34 cellular contexts compared by ENCODE assay signal in the genomic region with DNA sequence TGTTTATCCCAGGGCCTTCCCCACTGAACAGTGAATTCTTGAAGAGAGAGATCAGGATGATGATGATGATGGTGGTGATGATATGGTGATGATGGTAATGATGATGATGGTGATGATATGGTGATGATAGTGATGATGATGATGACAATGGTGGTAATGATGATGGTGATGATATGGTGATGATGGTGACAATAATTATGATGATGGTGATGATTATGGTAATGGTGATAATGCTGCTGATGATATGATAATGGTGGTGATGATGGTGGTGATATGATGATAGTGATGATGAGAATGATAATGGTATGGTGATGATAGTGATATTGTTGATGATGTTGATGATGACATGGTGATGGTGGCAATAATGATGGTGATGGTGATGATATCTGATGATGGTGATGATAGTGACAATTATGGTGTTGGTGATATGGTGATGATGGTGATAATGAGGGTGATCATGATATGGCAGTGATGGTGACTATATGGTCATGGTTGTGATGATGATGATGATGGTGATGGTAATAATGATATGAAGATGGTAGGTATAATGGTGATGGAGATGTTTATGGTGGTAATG.
"Had no signal": no experiment of that assay in that cellular context is flagged by ENCODE, and none has a peak within 500 bp of the region (broad histone marks: within the 10 kb centered on the region; RNA-seq: fewer than 3 reads in every experiment).

No MANE protein-coding gene starts in this region.

- H3K9me3 ChIP-seq: adrenal gland, body of pancreas, breast epithelium had no signal

- H3K4me3 ChIP-seq: adrenal gland, body of pancreas, breast epithelium had no signal

- ATAC-seq: activated CD8-positive, alpha-beta T cell treated with anti-CD3 and anti-CD28 coated beads for 36 hours; activated naive CD4-positive, alpha-beta T cell treated with anti-CD3 and anti-CD28 coated beads, Interleukin-2, amount 50 U/mL, for 72 hours; activated T-cell treated with anti-CD3 and anti-CD28 coated beads, Interleukin-2, amount 50 U/mL, for 4 hours; activated T-cell treated with anti-CD3 and anti-CD28 coated beads, Interleukin-2, amount 50 U/mL, for 72 hours; activated T-helper 17 cell treated with anti-CD3 and anti-CD28 coated beads, Interleukin-2, amount 50 U/mL, for 72 hours; body of pancreas had no signal

- H3K27me3 ChIP-seq: adrenal gland, body of pancreas, brain microvascular endothelial cell, breast epithelium had no signal

- H3K27ac ChIP-seq: adrenal gland, body of pancreas, brain microvascular endothelial cell, breast epithelium, VCaP had no signal

- DNase-seq: activated B cell treated with CpG ODN at 0.5 μM for 24 hours; activated CD4-positive, alpha-beta memory T cell treated with anti-CD3 and anti-CD28 coated beads for 36 hours; activated CD4-positive, alpha-beta T cell treated with anti-CD3 and anti-CD28 coated beads for 4 hours; activated CD4-positive, alpha-beta T cell treated with anti-CD3 and anti-CD28 coated beads, Interleukin-2, amount 10 ng/mL, durations not matched to agents 24 days and 14 days; activated CD4-positive, alpha-beta T cell treated with anti-CD3 and anti-CD28 coated beads, Interleukin-2, amount 50 U/mL, for 1 hour; activated CD4-positive, alpha-beta T cell treated with anti-CD3 and anti-CD28 coated beads, Interleukin-2, amount 50 U/mL, for 4 hours; activated CD4-positive, CD25-positive, alpha-beta regulatory T cell treated with anti-CD3 and anti-CD28 coated beads, Interleukin-2, amount 50 U/mL, for 72 hours; activated CD8-positive, alpha-beta memory T cell treated with anti-CD3 and anti-CD28 coated beads, Interleukin-2, amount 50 U/mL, for 4 hours; activated CD8-positive, alpha-beta T cell treated with anti-CD3 and anti-CD28 coated beads for 36 hours; activated effector memory CD4-positive, alpha-beta T cell treated with anti-CD3 and anti-CD28 coated beads, Interleukin-2, amount 50 U/mL, for 16 hours; activated gamma-delta T cell treated with Interleukin-2 at 50 U/mL for 16 hours; activated naive CD4-positive, alpha-beta T cell; activated naive CD4-positive, alpha-beta T cell treated with anti-CD3 and anti-CD28 coated beads for 36 hours; activated naive CD4-positive, alpha-beta T cell treated with anti-CD3 and anti-CD28 coated beads, Interleukin-2, amount 50 U/mL, for 16 hours; activated naive CD8-positive, alpha-beta T cell treated with anti-CD3 and anti-CD28 coated beads for 36 hours; activated T-cell treated with anti-CD3 and anti-CD28 coated beads for 4 hours; activated T-cell treated with anti-CD3 and anti-CD28 coated beads, Interleukin-2, amount 50 U/mL, for 1 hour; activated T-cell treated with anti-CD3 and anti-CD28 coated beads, Interleukin-2, amount 50 U/mL, for 4 hours; activated T-cell treated with anti-CD3 and anti-CD28 coated beads, Interleukin-2, amount 50 U/mL, for 72 hours; adrenal gland; amniotic stem cell; aorta; body of pancreas; brain microvascular endothelial cell; central memory CD4-positive, alpha-beta T cell; T-helper 1 cell; T-helper 2 cell; T-helper 9 cell had no signal

- H3K36me3 ChIP-seq: adrenal gland, brain microvascular endothelial cell, breast epithelium had no signal

- FAIRE-seq: astrocyte, TTC549 had no signal

- H3K4me1 ChIP-seq: adrenal gland, body of pancreas, breast epithelium had no signal
